ENCODE assay signal across 8 cellular contexts in genomic region chr2:50492452-50492851, GRCh38.
DNase-seq lines count a peak whose midpoint lies in the region; ATAC-seq and TF ChIP-seq lines count a peak whose summit lies in the region.

No MANE protein-coding gene starts in this region.

- H3K9me3 Mint-ChIP-seq in CD8-positive, alpha-beta T cell, result no peaks in the 10 kb centered on the region

- peaks cover 5% of the 10 kb centered on the region; the same call in 1 of the 2 replicates for H3F3A ChIP-seq in SU-DHL-6 (ENCODE audit: insufficient read depth)

- H3K4me3 Mint-ChIP-seq in CD8-positive, alpha-beta T cell, result no peak overlapping the region

- ATAC-seq in CD8-positive, alpha-beta T cell, result no peak
- ATAC-seq in GM18519 (IDR thresholded peaks at IDR 0.05; ENCODE audit: low FRiP score, unreplicated experiment), result peak; percentile 84
- peak; percentile 80 for ATAC-seq in HG02938 (IDR thresholded peaks at IDR 0.05; ENCODE audit: unreplicated experiment)

- H3K9me3 ChIP-seq in CD8-positive, alpha-beta T cell (ENCODE audit: low read length), result no peaks in the 10 kb centered on the region
- H3K9me3 ChIP-seq in SU-DHL-6 (ENCODE audit: insufficient read depth, low read length), result no peaks in the 10 kb centered on the region
- no peaks in the 10 kb centered on the region for H3K9me3 ChIP-seq in muscle layer of duodenum (ENCODE audit: control insufficient read depth in 1 of 2, low read length in 2 of 2)

- H3K9ac ChIP-seq in SU-DHL-6 (ENCODE audit: low read length), result no peak overlapping the region

- H3K4me2 ChIP-seq in SU-DHL-6 (ENCODE audit: low read depth, low read length, poor library complexity, severe bottlenecking), result peak overlapping the region; percentile 33

- no peaks in the 10 kb centered on the region for H3K27me3 Mint-ChIP-seq in CD8-positive, alpha-beta T cell (ENCODE audit: low read depth)

- H3K36me3 Mint-ChIP-seq in CD8-positive, alpha-beta T cell, result no peaks in the 10 kb centered on the region

- no peak overlapping the region for H3K27ac Mint-ChIP-seq in CD8-positive, alpha-beta T cell

- peak; percentile 46 for TF ChIP-seq CTCF in CD8-positive, alpha-beta T cell (IDR thresholded peaks at IDR 0.05)
- TF ChIP-seq CTCF in SU-DHL-6 (IDR thresholded peaks at IDR 0.05; ENCODE audit: insufficient read depth, low read length, poor library complexity, severe bottlenecking), result peak; percentile 28

- no peaks in the 10 kb centered on the region for H3K36me3 ChIP-seq in CD8-positive, alpha-beta T cell (ENCODE audit: insufficient read depth, low read length)
- H3K36me3 ChIP-seq in SU-DHL-6 (ENCODE audit: low read length) (no peaks in the 10 kb centered on the region), muscle layer of duodenum (ENCODE audit: control insufficient read depth in 1 of 2, insufficient read depth in 2 of 2, low read length in 2 of 2) (no peaks in the 10 kb centered on the region)

- no peaks in the 10 kb centered on the region for H3K79me2 ChIP-seq in SU-DHL-6 (ENCODE audit: insufficient read depth, low read length)

- no peak for DNase-seq in CD8-positive, alpha-beta T cell
- DNase-seq in NCI-H128 (lab: John Stamatoyannopoulos, UW; ENCODE audit: unreplicated experiment), result peak; percentile 27
- peak; percentile 37 for DNase-seq in epidermal melanocyte (ENCODE audit: insufficient read length, low spot score)
- DNase-seq in activated gamma-delta T cell (lab: John Stamatoyannopoulos, UW), result no peak

- POLR2A ChIA-PET in CD8-positive, alpha-beta T cell (lab: Charles Lee), result no interaction called here

- CTCF ChIA-PET in CD8-positive, alpha-beta T cell (lab: Charles Lee), result interaction anchor here (0.8 to 2.2 kb wide), 6 partner anchors 10 to 1584 kb away, joined by 3 to 9 read pairs (median 3); no protein-coding TSS in a partner anchor

- no peaks in the 10 kb centered on the region for H3K9me2 ChIP-seq in SU-DHL-6 (replicated peaks; ENCODE audit: insufficient read depth, low read length)

- no peak overlapping the region for H3K27ac ChIP-seq in CD8-positive, alpha-beta T cell (ENCODE audit: low read depth, low read length)
- H3K27ac ChIP-seq in SU-DHL-6 (ENCODE audit: low read depth, low read length) (no peak overlapping the region), muscle layer of duodenum (ENCODE audit: low read length) (no peak overlapping the region)

- peak overlapping the region; percentile 44 for H2AFZ ChIP-seq in SU-DHL-6 (ENCODE audit: low read depth, low read length, severe bottlenecking)

- no peaks in the 10 kb centered on the region for H3K27me3 ChIP-seq in CD8-positive, alpha-beta T cell (ENCODE audit: insufficient read depth, low read length)
- H3K27me3 ChIP-seq in SU-DHL-6 (ENCODE audit: low read length) (no peaks in the 10 kb centered on the region), muscle layer of duodenum (ENCODE audit: low read depth, low read length) (no peaks in the 10 kb centered on the region)

- H3K4me1 ChIP-seq in CD8-positive, alpha-beta T cell (ENCODE audit: insufficient read depth, low read length), result no peaks in the 10 kb centered on the region
- H3K4me1 ChIP-seq in muscle layer of duodenum (ENCODE audit: control insufficient read depth in 1 of 2, insufficient read depth in 2 of 2, low read length in 2 of 2), result peaks cover 0 to 7% of the 10 kb centered on the region in 2 donors

- no peaks in the 10 kb centered on the region for H4K20me1 ChIP-seq in SU-DHL-6 (ENCODE audit: low read depth, low read length)

- peaks cover 13% of the 10 kb centered on the region for H3K4me1 Mint-ChIP-seq in CD8-positive, alpha-beta T cell (ENCODE audit: low read depth)

- H3K4me3 ChIP-seq in CD8-positive, alpha-beta T cell (ENCODE audit: low read depth, low read length), result no peak overlapping the region
- H3K4me3 ChIP-seq in SU-DHL-6 (ENCODE audit: insufficient read depth, low read length, poor library complexity, severe bottlenecking), result no peak overlapping the region
- H3K4me3 ChIP-seq in muscle layer of duodenum (ENCODE audit: low read depth in 1 of 2, low read length in 2 of 2), result peak overlapping the region; percentile 9 to 40

- intact Hi-C loops in CD8-positive, alpha-beta T cell (cut with DNase I, micrococcal nuclease), result loop anchor here (2.0 to 10.0 kb wide), 3 partner anchors 1546 to 1890 kb away; no protein-coding TSS in a partner anchor

Comparison
In these comparisons a context has a peak if more than half of its experiments do, and no peak if none do; other contexts are left out.
1. DNase-seq: peak in NCI-H128 (single experiment) and epidermal melanocyte (single experiment); none in CD8-positive, alpha-beta T cell (0 of 7) and activated gamma-delta T cell (single experiment).
2. H3K4me3 ChIP-seq: peak in muscle layer of duodenum (2 of 2); none in CD8-positive, alpha-beta T cell (single experiment) and SU-DHL-6 (single experiment).